19 cellular contexts compared by ENCODE assay signal in genomic region chr22:43217285-43218030, GRCh38. TPM values are rescaled to one million over a fixed set of nuclear protein-coding genes. Genes with fewer than 3 reads are reported as not detected.
DNase-seq lines count a peak whose midpoint lies in the region; ATAC-seq and TF ChIP-seq lines count a peak whose summit lies in the region.
"Had no signal": no experiment of that assay in that cellular context is flagged by ENCODE, and none has a peak within 500 bp of the region (broad histone marks: within the 10 kb centered on the region; RNA-seq: fewer than 3 reads in every experiment).

No MANE protein-coding gene starts in this region.

- no peaks in the 10 kb centered on the region for H3K79me2 ChIP-seq in GM23338 (replicated peaks; ENCODE audit: insufficient read depth)
- no peaks in the 10 kb centered on the region for H3K79me2 ChIP-seq in H9 (ENCODE audit: insufficient read depth, low read length)

- H3K4me3 ChIP-seq in GM23338, result no peak overlapping the region
- H3K4me3 ChIP-seq in endodermal cell (ENCODE audit: low read length), result no peak overlapping the region
- H3K4me3 ChIP-seq in adrenal gland, result no peak overlapping the region
- H3K4me3 ChIP-seq in gastrocnemius medialis, result no peak overlapping the region
- H3K4me3 ChIP-seq: BLaER1, GM12878, Peyer's patch, SJCRH30 had no signal

- in situ Hi-C loops in gastrocnemius medialis (cut with MboI; ENCODE audit: low sequenced_read_pairs in 4 of 4), result no loop called here

- no peak overlapping the region for H2BK5ac ChIP-seq in H9 (ENCODE audit: insufficient read length, low read length)

- H3K27ac Mint-ChIP-seq in GM23338 (no peak overlapping the region; the same call in 1 of the 2 replicates), H9 (peak overlapping the region in 1 of 3 experiments; percentile 68; a peak in 1 of 7 replicates), endodermal cell (peak overlapping the region; percentile 44), mesothelial cell of epicardium (peak overlapping the region; percentile 8)

- H3K9me2 ChIP-seq in GM23338 (ENCODE audit: insufficient read depth), result no peaks in the 10 kb centered on the region

- no peak overlapping the region for H3K14ac ChIP-seq in H9 (ENCODE audit: insufficient read depth, low read length)

- ATAC-seq in GM23338 (peak; percentile 61), gastrocnemius medialis (no peak)
- ATAC-seq: GM12878, HCT116 had no signal

- no peak for TF ChIP-seq CTCF in GM23338 (conservative IDR thresholded peaks at IDR 0.05; ENCODE audit: low read depth in 2 of 2)
- no peak for TF ChIP-seq CTCF in H9 (conservative IDR thresholded peaks at IDR 0.05)
- no peak for TF ChIP-seq CTCF in endodermal cell (conservative IDR thresholded peaks at IDR 0.05)
- TF ChIP-seq CTCF in mesothelial cell of epicardium (IDR thresholded peaks at IDR 0.05; ENCODE audit: unreplicated experiment), result no peak
- no peak for TF ChIP-seq CTCF in adrenal gland (IDR thresholded peaks at IDR 0.05)
- TF ChIP-seq CTCF in gastrocnemius medialis (IDR thresholded peaks at IDR 0.05 in 4 of 5, conservative IDR thresholded peaks at IDR 0.05 in 1 of 5), result no peak

- H3K23ac ChIP-seq in H9 (ENCODE audit: insufficient read length, low read depth, low read length), result no peak overlapping the region

- intact Hi-C loops in adrenal gland (cut with DNase I), result no loop called here
- intact Hi-C loops in gastrocnemius medialis (cut with DNase I; ENCODE audit: low total_unique reads), result no loop called here

- H3K4ac ChIP-seq in H9 (ENCODE audit: low read depth, low read length), result no peak overlapping the region

- H3K27me3 Mint-ChIP-seq in GM23338 (ENCODE audit: insufficient read depth, low read depth, poor library complexity) (peaks cover 20% of the 10 kb centered on the region), H9 (ENCODE audit: low read depth) (peaks cover 3% of the 10 kb centered on the region; the same call in 1 of the 2 replicates), endodermal cell (ENCODE audit: insufficient read depth) (no peaks in the 10 kb centered on the region), mesothelial cell of epicardium (ENCODE audit: low read depth) (no peaks in the 10 kb centered on the region)
- H3K27me3 Mint-ChIP-seq: CD4-positive, alpha-beta memory T cell had no signal

- H3K9me3 ChIP-seq in H9 (ENCODE audit: control insufficient read depth, low read depth, low read length), result no peaks in the 10 kb centered on the region
- H3K9me3 ChIP-seq in endodermal cell (ENCODE audit: control insufficient read depth, low read length), result no peaks in the 10 kb centered on the region
- H3K9me3 ChIP-seq in adrenal gland (replicated peaks in 1 of 3), result no peaks in the 10 kb centered on the region
- H3K9me3 ChIP-seq in gastrocnemius medialis, result no peaks in the 10 kb centered on the region
- H3K9me3 ChIP-seq: BLaER1, Caco-2, Peyer's patch, SJCRH30 had no signal

- H3F3A ChIP-seq in GM23338 (replicated peaks; ENCODE audit: low read depth), result 0 out of 2 replicates have a peak, but pooled peaks cover 4% of the 10 kb centered on the region

- H3K27ac ChIP-seq in GM23338 (ENCODE audit: low read depth) (no peak overlapping the region), H9 (ENCODE audit: insufficient read length, low read depth, low read length) (no peak overlapping the region), endodermal cell (ENCODE audit: low read depth, low read length) (no peak overlapping the region), adrenal gland (no peak overlapping the region), gastrocnemius medialis (no peak overlapping the region)
- H3K27ac ChIP-seq: BLaER1, KMS-11, Peyer's patch, SJCRH30 had no signal

- no peak overlapping the region for H3K4me3 Mint-ChIP-seq in GM23338
- no peak overlapping the region for H3K4me3 Mint-ChIP-seq in H9
- H3K4me3 Mint-ChIP-seq in endodermal cell, result no peak overlapping the region
- H3K4me3 Mint-ChIP-seq in mesothelial cell of epicardium, result no peak overlapping the region
- H3K4me3 Mint-ChIP-seq: CD4-positive, alpha-beta memory T cell had no signal

- H3K9ac ChIP-seq in H9 (ENCODE audit: extremely low read depth, insufficient read length, low read length) (no peak overlapping the region), endodermal cell (ENCODE audit: extremely low read depth, low read length, poor library complexity, severe bottlenecking) (no peak overlapping the region)
- H3K9ac ChIP-seq: BLaER1, KMS-11 had no signal

- no peak overlapping the region for H3K18ac ChIP-seq in H9 (ENCODE audit: insufficient read length, low read depth, low read length)

- no peak overlapping the region for H4K8ac ChIP-seq in H9 (replicated peaks; ENCODE audit: insufficient read length, low read depth, low read length)

- H3K27me3 ChIP-seq in GM23338 (ENCODE audit: insufficient read depth), result no peaks in the 10 kb centered on the region
- no peaks in the 10 kb centered on the region for H3K27me3 ChIP-seq in H9 (ENCODE audit: insufficient read depth, low read length)
- no peaks in the 10 kb centered on the region for H3K27me3 ChIP-seq in endodermal cell (ENCODE audit: control insufficient read depth, insufficient read depth, low read length, poor library complexity, severe bottlenecking)
- H3K27me3 ChIP-seq in adrenal gland, result no peaks in the 10 kb centered on the region
- no peaks in the 10 kb centered on the region for H3K27me3 ChIP-seq in gastrocnemius medialis
- H3K27me3 ChIP-seq: BLaER1, Peyer's patch, SJCRH30 had no signal

- no peak overlapping the region for H3K56ac ChIP-seq in H9 (ENCODE audit: insufficient read length, low read depth, low read length)

- no peaks in the 10 kb centered on the region for H3K79me1 ChIP-seq in H9 (ENCODE audit: insufficient read depth, low read depth, low read length, poor library complexity, severe bottlenecking)

- DNase-seq in GM23338 (ENCODE audit: low spot score), result peak; percentile 69
- DNase-seq in H9, result peak; percentile 59
- peak; percentile 73 for DNase-seq in endodermal cell
- DNase-seq in mesothelial cell of epicardium (ENCODE audit: low spot score in 2 of 2, unreplicated experiment in 2 of 2), result no peak
- DNase-seq in adrenal gland, result no peak
- DNase-seq in SHP77 treated with DMSO at 0.1 percent for 48 hours (lab: John Stamatoyannopoulos, UW), result no peak
- no peak for DNase-seq in gastrocnemius medialis
- DNase-seq: Caco-2; CD4-positive, alpha-beta memory T cell; DMS 273 treated with DMSO at 0.1 percent for 48 hours; DMS79 treated with DMSO at 0.1 percent for 48 hours; NCI-H1105; NCI-H2227 treated with DMSO at 0.1 percent for 48 hours; Peyer's patch; SJCRH30 had no signal

- H2BK12ac ChIP-seq in H9 (ENCODE audit: insufficient read length, low read depth, low read length), result no peak overlapping the region

- H2AFZ ChIP-seq in GM23338 (no peak overlapping the region; the same call in none of the 2 replicates), H9 (ENCODE audit: low read length) (no peak overlapping the region)

- H3K4me2 ChIP-seq in GM23338 (no peak overlapping the region), H9 (ENCODE audit: insufficient read depth, insufficient read length, low read length) (no peak overlapping the region)
- H3K4me2 ChIP-seq: BLaER1, KMS-11 had no signal

- H2BK20ac ChIP-seq in H9 (ENCODE audit: low read depth, low read length, poor library complexity, severe bottlenecking), result no peak overlapping the region

- H4K20me1 ChIP-seq in GM23338 (replicated peaks; ENCODE audit: insufficient read depth), result no peaks in the 10 kb centered on the region
- H4K20me1 ChIP-seq in H9 (ENCODE audit: control insufficient read depth, insufficient read depth, insufficient read length), result no peaks in the 10 kb centered on the region
- H4K20me1 ChIP-seq: BLaER1 had no signal

- H3K9me3 Mint-ChIP-seq in GM23338 (no peaks in the 10 kb centered on the region; the same call in 2 of the 3 replicates), H9 (no peaks in the 10 kb centered on the region), endodermal cell (no peaks in the 10 kb centered on the region), mesothelial cell of epicardium (no peaks in the 10 kb centered on the region)
- H3K9me3 Mint-ChIP-seq: CD4-positive, alpha-beta memory T cell had no signal

- H2AK5ac ChIP-seq in H9 (ENCODE audit: insufficient read length, low read length), result no peak overlapping the region

- peaks cover 4% of the 10 kb centered on the region; the same call in 1 of the 2 replicates for H3K4me1 ChIP-seq in GM23338 (ENCODE audit: insufficient read depth)
- H3K4me1 ChIP-seq in H9 (ENCODE audit: insufficient read depth, low read length), result no peaks in the 10 kb centered on the region; the same call in none of the 2 replicates
- peaks cover 6% of the 10 kb centered on the region for H3K4me1 ChIP-seq in endodermal cell (ENCODE audit: control insufficient read depth, insufficient read depth, low read length)
- H3K4me1 ChIP-seq in adrenal gland (replicated peaks in 1 of 2), result peaks cover 6 to 7% of the 10 kb centered on the region in 2 donors
- no peaks in the 10 kb centered on the region for H3K4me1 ChIP-seq in gastrocnemius medialis
- H3K4me1 ChIP-seq: Caco-2, Peyer's patch, SJCRH30 had no signal

- no peak overlapping the region for H4K5ac ChIP-seq in H9 (ENCODE audit: insufficient read length, low read depth, low read length)

- TF ChIP-seq POLR2A in adrenal gland (IDR thresholded peaks at IDR 0.05) (no peak), gastrocnemius medialis (IDR thresholded peaks at IDR 0.05) (no peak)

- H3K36me3 Mint-ChIP-seq in GM23338 (ENCODE audit: low read depth) (no peaks in the 10 kb centered on the region; the same call in 1 of the 3 replicates), H9 (ENCODE audit: insufficient read depth in 1 of 3, low read depth in 3 of 3) (no peaks in the 10 kb centered on the region; a peak in 1 of 7 replicates), endodermal cell (ENCODE audit: low read depth) (no peaks in the 10 kb centered on the region), mesothelial cell of epicardium (no peaks in the 10 kb centered on the region)
- H3K36me3 Mint-ChIP-seq: CD4-positive, alpha-beta memory T cell had no signal

- H3K23me2 ChIP-seq in H9 (ENCODE audit: insufficient read length, low read depth, low read length, poor library complexity, severe bottlenecking), result no peaks in the 10 kb centered on the region

- H3K36me3 ChIP-seq in GM23338 (ENCODE audit: insufficient read depth) (no peaks in the 10 kb centered on the region), endodermal cell (ENCODE audit: control insufficient read depth, insufficient read depth, low read length) (no peaks in the 10 kb centered on the region), adrenal gland (replicated peaks in 1 of 2) (no peaks in the 10 kb centered on the region), gastrocnemius medialis (no peaks in the 10 kb centered on the region)
- H3K36me3 ChIP-seq: BLaER1, SJCRH30 had no signal

- no peak overlapping the region for H3T11ph ChIP-seq in H9 (ENCODE audit: low read length)

- no CpG with 5 or more reads among the region's 32 CpGs for WGBS in H9 (ENCODE audit: extremely low coverage, insufficient read length, low lambda C conversion rate)
- 85 to 88% methylated on average over 27 to 32 of the region's 32 CpGs for WGBS in endodermal cell (ENCODE audit: insufficient coverage in 1 of 2, insufficient read length in 1 of 2), 2 experiments
- 81 to 90% (median 89%) methylated on average over 26 to 32 of the region's 32 CpGs for WGBS in adrenal gland, 4 donors

- no peak overlapping the region for H2BK120ac ChIP-seq in H9 (ENCODE audit: low read depth, low read length, poor library complexity, severe bottlenecking)

- peaks cover 35% of the 10 kb centered on the region for H3K4me1 Mint-ChIP-seq in GM23338
- H3K4me1 Mint-ChIP-seq in H9, result peaks cover 27 to 45% of the 10 kb centered on the region in 2 experiments
- H3K4me1 Mint-ChIP-seq in endodermal cell, result peaks cover 37% of the 10 kb centered on the region
- peaks cover 9% of the 10 kb centered on the region for H3K4me1 Mint-ChIP-seq in mesothelial cell of epicardium
- H3K4me1 Mint-ChIP-seq: CD4-positive, alpha-beta memory T cell had no signal

- no peak overlapping the region for H4K91ac ChIP-seq in H9 (ENCODE audit: insufficient read length, low read depth, low read length)

- H2BK15ac ChIP-seq in H9 (ENCODE audit: low read depth, low read length), result no peak overlapping the region

RNA-seq across cellular contexts. Expression of gene TTLL12, which starts 30.5 kb away (rescaled TPM):
- 129 and 147 TPM in 2 replicates for total RNA-seq in GM23338 (2014; rRNA removed; shearing (Covaris generic))
- 43.9 and 46.7 TPM in 2 replicates for polyA plus RNA-seq in GM23338 (2016; fragmentation: Nextera tagmentation; extraction: Ambion mirVana)
- 89.6 and 90.2 TPM in 2 replicates for total RNA-seq in H9 (2021)
- 10 to 100 TPM; 49.8 to 71.0 TPM for total RNA-seq in endodermal cell
- polyA plus RNA-seq in endodermal cell (2013, experiment 1 of 2), result 39.6 TPM
- 33.2 TPM for polyA plus RNA-seq in endodermal cell (2013, experiment 2 of 2)
- total RNA-seq in mesothelial cell of epicardium, result 41.3 to 43.5 TPM (median 42.7 TPM) in 3 replicates
- 10 to 100 TPM; 36.5 to 85.2 (median 63.6) TPM for total RNA-seq in adrenal gland
- 10 to 100 TPM; 22.6 to 40.0 (median 22.8) TPM for polyA plus RNA-seq in adrenal gland
- total RNA-seq in gastrocnemius medialis, result 10 to 100 TPM; 13.7 to 41.8 (median 19.6) TPM

Comparison
In these comparisons a context has a peak if more than half of its experiments do, and no peak if none do; other contexts are left out.
1. DNase-seq: peak in GM23338 (single experiment), H9 (single experiment) and endodermal cell (single experiment); none in mesothelial cell of epicardium (0 of 2), adrenal gland (0 of 7), SHP77 treated with DMSO at 0.1 percent for 48 hours (single experiment) and gastrocnemius medialis (0 of 2).